2 cellular contexts compared by ENCODE assay signal in genomic region chr9:125425176-125425897, GRCh38.
TF ChIP-seq lines count a peak whose summit lies in the region.

No MANE protein-coding gene starts in this region.

TF ChIP-seq in GM23338, 12 proteins besides CTCF, POLR2A, EP300 and RAD21:
- TF ChIP-seq ETS1 (IDR thresholded peaks at IDR 0.05) (no peak), REST (IDR thresholded peaks at IDR 0.05; ENCODE audit: unreplicated experiment) (no peak), ZNF331 (CRISPR knock-in tag; IDR thresholded peaks at IDR 0.05; ENCODE audit: low read depth) (no peak), STAT1 (IDR thresholded peaks at IDR 0.05; ENCODE audit: unreplicated experiment) (no peak), POLR2AphosphoS5 (IDR thresholded peaks at IDR 0.05; ENCODE audit: low read depth) (no peak), CREB1 (CRISPR knock-in tag; IDR thresholded peaks at IDR 0.05; ENCODE audit: low read depth) (no peak), JUNB (IDR thresholded peaks at IDR 0.05; ENCODE audit: unreplicated experiment) (no peak)

TF ChIP-seq in K562, 482 proteins besides CTCF, POLR2A, EP300 and RAD21 (continued from another document):
- TF ChIP-seq FOXM1 (IDR thresholded peaks at IDR 0.05; ENCODE audit: low read depth) = no peak
- no peak for TF ChIP-seq FOXM1 (CRISPR knock-in tag; IDR thresholded peaks at IDR 0.05; ENCODE audit: low read depth)
- TF ChIP-seq USF1 (CRISPR knock-in tag; IDR thresholded peaks at IDR 0.05) = peak; percentile 30
TF ChIP-seq in K562: peak in this region for 1.
